In the genomic region with DNA sequence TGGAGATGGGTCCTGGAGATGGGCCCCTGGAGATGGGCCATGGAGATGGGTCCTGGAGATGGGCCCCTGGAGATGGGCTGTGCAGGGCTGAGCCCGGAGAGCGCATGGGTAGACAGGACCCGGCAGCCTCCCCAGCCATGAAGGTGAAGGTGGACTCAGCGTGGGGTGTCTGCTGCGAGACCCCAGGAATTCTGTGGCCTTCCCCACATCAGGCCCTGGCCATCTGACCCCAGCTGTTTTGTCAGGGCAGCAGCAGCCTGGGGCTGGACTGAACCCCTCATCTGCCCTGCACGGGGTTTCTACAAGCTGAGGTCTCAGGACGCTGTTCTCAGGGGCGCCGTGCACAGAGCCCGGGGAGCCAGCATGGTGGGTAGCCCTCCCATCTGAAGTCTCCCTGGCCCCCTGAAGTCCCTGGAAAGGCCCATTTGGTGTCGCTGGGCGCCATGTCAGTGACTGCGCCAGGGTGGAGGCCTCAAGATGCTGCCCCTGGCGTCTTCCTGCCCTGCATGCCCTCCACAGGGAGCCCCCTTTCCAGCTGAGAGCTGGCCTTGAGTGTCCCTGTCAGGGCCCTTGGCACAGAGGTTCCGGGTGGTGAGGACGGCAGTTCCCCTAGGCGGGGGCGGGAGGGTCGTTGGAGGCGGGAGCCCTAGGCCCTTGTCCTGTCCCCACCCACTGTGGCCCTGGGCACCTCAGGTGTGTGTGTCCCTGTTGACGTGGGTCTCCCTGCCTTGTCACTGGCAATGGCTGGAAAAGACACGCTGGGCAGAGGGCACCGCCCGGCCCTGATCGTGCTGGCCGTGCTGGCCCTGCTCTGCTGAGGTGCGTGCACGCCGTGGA, we compare ENCODE assay signal across 29 cellular contexts.
"Had no signal": no experiment of that assay in that cellular context is flagged by ENCODE, and none has a peak within 500 bp of the region (broad histone marks: within the 10 kb centered on the region; RNA-seq: fewer than 3 reads in every experiment).

No MANE protein-coding gene starts in this region.

- DNase-seq: activated CD4-positive, alpha-beta T cell treated with anti-CD3 and anti-CD28 coated beads for 4 hours; activated CD4-positive, alpha-beta T cell treated with anti-CD3 and anti-CD28 coated beads, Interleukin-2, amount 50 U/mL, for 4 hours; activated effector memory CD4-positive, alpha-beta T cell treated with Interleukin-2 at 50 U/mL for 16 hours; activated naive CD4-positive, alpha-beta T cell treated with Interleukin-2 at 50 U/mL for 16 hours; activated T-cell treated with anti-CD3 and anti-CD28 coated beads for 4 hours; endodermal cell; foreskin fibroblast; kidney glomerular epithelial cell; left ventricle myocardium inferior; mucosa of descending colon; spleen; stimulated activated naive CD4-positive, alpha-beta T cell treated with Interleukin-2 at 50 U/mL for 16 hours; SW 1271; T-helper 9 cell; uterus had no signal

- H3K4me3 ChIP-seq: cardiac muscle cell, heart left ventricle, left ventricle myocardium inferior, mucosa of descending colon, ovary, prostate gland, spleen, thoracic aorta, uterus had no signal

- FAIRE-seq: TTC549 had no signal

- H3K4me1 ChIP-seq: prostate gland had no signal

- H3K4me1 Mint-ChIP-seq: endodermal cell had no signal

- H3K36me3 Mint-ChIP-seq: activated naive CD8-positive, alpha-beta T cell; natural killer cell treated with Interleukin-12 subunit alpha and Interleukin-12 subunit beta and Interleukin-15 and Interleukin-18, amount 100 ng/mL, for 72 hours; type B pancreatic cell had no signal

- ATAC-seq: esophagus mucosa; heart left ventricle; natural killer cell treated with Interleukin-12 subunit alpha and Interleukin-12 subunit beta and Interleukin-15 and Interleukin-18, amount 100 ng/mL, for 72 hours had no signal

- H3K4me3 Mint-ChIP-seq: activated naive CD8-positive, alpha-beta T cell; brain; endodermal cell; natural killer cell treated with Interleukin-12 subunit alpha and Interleukin-12 subunit beta and Interleukin-15 and Interleukin-18, amount 100 ng/mL, for 72 hours; T-helper 1 cell treated with Interleukin-12 subunit alpha and Interleukin-12 subunit beta and Interleukin-4 antibody, amounts not matched to agents 30 μg/mL and 1 μg/mL, for 36 hours; type B pancreatic cell had no signal

- H3K9me3 Mint-ChIP-seq: natural killer cell treated with Interleukin-12 subunit alpha and Interleukin-12 subunit beta and Interleukin-15 and Interleukin-18, amount 100 ng/mL, for 72 hours; T-helper 1 cell treated with Interleukin-12 subunit alpha and Interleukin-12 subunit beta and Interleukin-4 antibody, amounts not matched to agents 30 μg/mL and 1 μg/mL, for 36 hours; type B pancreatic cell had no signal

- H3K27ac ChIP-seq: cardiac muscle cell, heart left ventricle, left ventricle myocardium inferior, neutrophil, ovary, prostate gland, spleen, thoracic aorta, uterus, VCaP had no signal

- H3K27ac Mint-ChIP-seq: activated naive CD8-positive, alpha-beta T cell; endodermal cell; natural killer cell treated with Interleukin-12 subunit alpha and Interleukin-12 subunit beta and Interleukin-15 and Interleukin-18, amount 100 ng/mL, for 72 hours; T-helper 1 cell treated with Interleukin-12 subunit alpha and Interleukin-12 subunit beta and Interleukin-4 antibody, amounts not matched to agents 30 μg/mL and 1 μg/mL, for 36 hours; type B pancreatic cell had no signal

- H3K36me3 ChIP-seq: cardiac muscle cell, heart left ventricle, left ventricle myocardium inferior, neutrophil, ovary, prostate gland, spleen, thoracic aorta, uterus had no signal

- H3K27me3 ChIP-seq: ovary had no signal

- H3K9me3 ChIP-seq: heart left ventricle, left ventricle myocardium inferior, mucosa of descending colon, neutrophil, ovary, prostate gland, spleen, thoracic aorta, uterus had no signal
